ENCODE assay signal across 8 cellular contexts in the genomic region with DNA sequence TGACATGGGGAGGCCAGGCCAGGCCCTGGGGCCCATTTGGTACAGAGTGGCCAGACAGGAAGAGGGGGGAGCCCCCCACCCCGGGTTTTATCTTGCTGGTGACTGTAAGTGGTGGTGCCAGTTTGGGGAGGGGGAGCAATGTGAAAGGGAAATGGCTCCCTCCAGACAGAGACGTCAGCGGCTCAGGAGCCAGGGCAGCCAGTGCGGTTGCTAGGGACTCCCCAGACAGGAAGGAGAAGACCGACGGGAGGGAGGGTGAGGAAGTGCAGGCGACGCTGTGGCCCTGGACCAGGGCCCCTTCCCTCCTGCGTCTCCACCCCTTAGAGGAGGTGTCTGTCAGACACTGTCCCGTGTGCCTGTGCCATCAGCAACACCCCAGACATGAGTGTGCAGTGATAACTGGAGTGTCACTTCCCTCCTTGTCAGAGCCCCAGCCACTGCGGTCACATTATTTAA. TPM values are rescaled to one million over a fixed set of nuclear protein-coding genes. Genes with fewer than 3 reads are reported as not detected.
DNase-seq lines count a peak whose midpoint lies in the region; ATAC-seq and TF ChIP-seq lines count a peak whose summit lies in the region.

No MANE protein-coding gene starts in this region.

- peaks cover 5% of the 10 kb centered on the region for H3K4me1 Mint-ChIP-seq in activated T-helper 17 cell treated with anti-CD3 and anti-CD28 coated beads, Interleukin-2, amount 50 U/mL, for 72 hours

- peak overlapping the region; percentile 57 for H3K4me3 Mint-ChIP-seq in activated T-helper 17 cell treated with anti-CD3 and anti-CD28 coated beads, Interleukin-2, amount 50 U/mL, for 72 hours

- H3K9me2 ChIP-seq in Karpas-422 (replicated peaks; ENCODE audit: insufficient read depth, low read length): no peaks in the 10 kb centered on the region

- H3K27me3 ChIP-seq in Karpas-422 (ENCODE audit: low read length): no peaks in the 10 kb centered on the region

- no peaks in the 10 kb centered on the region; the same call in 1 of the 2 replicates for H3K4me1 ChIP-seq in Karpas-422 (ENCODE audit: low read length)

- DNase-seq in GM10248 (ENCODE audit: extremely low spot score) (peak; percentile 82), NOMO-1 (lab: John Stamatoyannopoulos, UW; ENCODE audit: unreplicated experiment in 2 of 2) (peak; percentile 95 to 97), hippocampal formation (lab: John Stamatoyannopoulos, UW) (peak; percentile 47 to 61), Karpas-422 (no peak), NCI-H2107 (lab: John Stamatoyannopoulos, UW) (no peak)
- DNase-seq in stimulated activated CD4-positive, alpha-beta T cell treated with anti-CD3 and anti-CD28 coated beads, Interleukin-15, amount 100 ng/mL, for 1 hour (ENCODE audit: low read depth in 1 of 2, low spot score in 1 of 2): peak; percentile 20 to 57

- CTCF ChIA-PET in GM10248 (lab: Yijun Ruan, JAX): interaction anchor here (4.0 to 11.3 kb wide), 2 partner anchors 15 to 58 kb away, joined by 18 to 106 read pairs; no protein-coding TSS in a partner anchor

- H3K27ac Mint-ChIP-seq in activated T-helper 17 cell treated with anti-CD3 and anti-CD28 coated beads, Interleukin-2, amount 50 U/mL, for 72 hours: peak overlapping the region; percentile 81

- H4K20me1 ChIP-seq in Karpas-422 (ENCODE audit: insufficient read depth, low read depth, low read length): no peaks in the 10 kb centered on the region; the same call in 1 of the 2 replicates

- H2AFZ ChIP-seq in Karpas-422 (ENCODE audit: low read length): no peak overlapping the region; the same call in 1 of the 2 replicates

- H3K27ac ChIP-seq in Karpas-422 (ENCODE audit: low read length): no peak overlapping the region

- ATAC-seq in HG02588 (IDR thresholded peaks at IDR 0.05; ENCODE audit: unreplicated experiment): peak; percentile 86
- peak; percentile 99 for ATAC-seq in activated T-helper 17 cell treated with anti-CD3 and anti-CD28 coated beads, Interleukin-2, amount 50 U/mL, for 72 hours (replicated peaks)

- H3K4me3 ChIP-seq in Karpas-422 (ENCODE audit: low read length): no peak overlapping the region

- no peaks in the 10 kb centered on the region for H3K36me3 ChIP-seq in Karpas-422 (ENCODE audit: insufficient read depth, low read length)

- no peak overlapping the region for H3K9ac ChIP-seq in Karpas-422 (ENCODE audit: low read length)

- H3K27me3 Mint-ChIP-seq in activated T-helper 17 cell treated with anti-CD3 and anti-CD28 coated beads, Interleukin-2, amount 50 U/mL, for 72 hours: no peaks in the 10 kb centered on the region

- H3K9me3 ChIP-seq in Karpas-422 (ENCODE audit: low read length): no peaks in the 10 kb centered on the region

- H3K4me2 ChIP-seq in Karpas-422 (ENCODE audit: low read depth, low read length, poor library complexity, severe bottlenecking): no peak overlapping the region

- no peak for TF ChIP-seq CTCF in GM10248 (IDR thresholded peaks at IDR 0.05; ENCODE audit: control extremely low read depth, extremely low read depth, low read depth, missing control alignments)

- POLR2A ChIA-PET in GM10248 (lab: Yijun Ruan, JAX): no interaction called here

- no peaks in the 10 kb centered on the region for H3K36me3 Mint-ChIP-seq in activated T-helper 17 cell treated with anti-CD3 and anti-CD28 coated beads, Interleukin-2, amount 50 U/mL, for 72 hours (ENCODE audit: low read depth)

- H3K79me2 ChIP-seq in Karpas-422 (ENCODE audit: low read length): no peaks in the 10 kb centered on the region

- no peaks in the 10 kb centered on the region for H3K9me3 Mint-ChIP-seq in activated T-helper 17 cell treated with anti-CD3 and anti-CD28 coated beads, Interleukin-2, amount 50 U/mL, for 72 hours

RNA-seq across cellular contexts. Expression of a gene that starts 7.0 kb away (rescaled TPM):
- 1 to 10 TPM; 2.6 to 6.4 TPM for total RNA-seq in activated T-helper 17 cell treated with anti-CD3 and anti-CD28 coated beads, Interleukin-2, amount 50 U/mL, for 72 hours
- not detected in 2 replicates for total RNA-seq in Karpas-422 (2014; rRNA removed; shearing (Covaris generic); ENCODE audit: low replicate concordance)

RNA-seq across cellular contexts. Expression of a gene that starts 44.5 kb away (rescaled TPM):
- total RNA-seq in activated T-helper 17 cell treated with anti-CD3 and anti-CD28 coated beads, Interleukin-2, amount 50 U/mL, for 72 hours: 10 to 100 TPM; 10.6 to 10.7 TPM
- 19.9 and 29.4 TPM in 2 replicates for total RNA-seq in Karpas-422 (2014; rRNA removed; shearing (Covaris generic); ENCODE audit: low replicate concordance)

RNA-seq across cellular contexts. Expression of a gene that starts 58.0 kb away (rescaled TPM):
- total RNA-seq in activated T-helper 17 cell treated with anti-CD3 and anti-CD28 coated beads, Interleukin-2, amount 50 U/mL, for 72 hours: not detected
- not detected in 2 replicates for total RNA-seq in Karpas-422 (2014; rRNA removed; shearing (Covaris generic); ENCODE audit: low replicate concordance)

Comparison
In these comparisons a context has a peak if more than half of its experiments do, and no peak if none do; other contexts are left out.
1. DNase-seq: peak in GM10248 (single experiment), NOMO-1 (2 of 2), hippocampal formation (2 of 2) and stimulated activated CD4-positive, alpha-beta T cell treated with anti-CD3 and anti-CD28 coated beads, Interleukin-15, amount 100 ng/mL, for 1 hour (2 of 2); none in Karpas-422 (single experiment) and NCI-H2107 (single experiment).